In the genomic region with DNA sequence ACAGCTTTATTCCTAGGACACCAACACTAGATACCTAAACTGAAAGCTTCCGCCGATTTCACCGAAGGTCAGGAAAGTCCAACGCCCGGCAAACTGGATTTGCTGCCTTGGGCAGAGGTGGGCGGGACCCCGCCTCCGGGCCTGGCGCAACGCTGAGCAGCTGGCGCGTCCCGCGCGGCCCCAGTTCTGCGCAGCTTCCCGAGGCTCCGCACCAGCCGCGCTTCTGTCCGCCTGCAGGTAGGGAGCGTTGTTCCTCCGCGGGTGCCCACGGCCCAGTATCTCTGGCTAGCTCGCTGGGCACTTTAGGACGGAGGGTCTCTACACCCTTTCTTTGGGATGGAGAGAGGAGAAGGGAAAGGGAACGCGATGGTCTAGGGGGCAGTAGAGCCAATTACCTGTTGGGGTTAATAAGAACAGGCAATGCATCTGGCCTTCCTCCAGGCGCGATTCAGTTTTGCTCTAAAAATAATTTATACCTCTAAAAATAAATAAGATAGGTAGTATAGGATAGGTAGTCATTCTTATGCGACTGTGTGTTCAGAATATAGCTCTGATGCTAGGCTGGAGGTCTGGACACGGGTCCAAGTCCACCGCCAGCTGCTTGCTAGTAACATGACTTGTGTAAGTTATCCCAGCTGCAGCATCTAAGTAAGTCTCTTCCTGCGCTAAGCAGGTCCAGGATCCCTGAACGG, we compare ENCODE assay signal across 1 cellular context.
A peak's percentile ranks its signal among the peaks of the same experiment; 100 is the strongest.
TF ChIP-seq lines count a peak whose summit lies in the region.

Gene CD274 (plus strand): TSS at position 183 of the 692 bp plus-strand sequence. CDS start 5,572 bp downstream, outside the sequence.

TF ChIP-seq in HepG2, 621 proteins besides CTCF, POLR2A, EP300 and RAD21 (continued from another document and continues in another):
- TF ChIP-seq, protein P1, sequence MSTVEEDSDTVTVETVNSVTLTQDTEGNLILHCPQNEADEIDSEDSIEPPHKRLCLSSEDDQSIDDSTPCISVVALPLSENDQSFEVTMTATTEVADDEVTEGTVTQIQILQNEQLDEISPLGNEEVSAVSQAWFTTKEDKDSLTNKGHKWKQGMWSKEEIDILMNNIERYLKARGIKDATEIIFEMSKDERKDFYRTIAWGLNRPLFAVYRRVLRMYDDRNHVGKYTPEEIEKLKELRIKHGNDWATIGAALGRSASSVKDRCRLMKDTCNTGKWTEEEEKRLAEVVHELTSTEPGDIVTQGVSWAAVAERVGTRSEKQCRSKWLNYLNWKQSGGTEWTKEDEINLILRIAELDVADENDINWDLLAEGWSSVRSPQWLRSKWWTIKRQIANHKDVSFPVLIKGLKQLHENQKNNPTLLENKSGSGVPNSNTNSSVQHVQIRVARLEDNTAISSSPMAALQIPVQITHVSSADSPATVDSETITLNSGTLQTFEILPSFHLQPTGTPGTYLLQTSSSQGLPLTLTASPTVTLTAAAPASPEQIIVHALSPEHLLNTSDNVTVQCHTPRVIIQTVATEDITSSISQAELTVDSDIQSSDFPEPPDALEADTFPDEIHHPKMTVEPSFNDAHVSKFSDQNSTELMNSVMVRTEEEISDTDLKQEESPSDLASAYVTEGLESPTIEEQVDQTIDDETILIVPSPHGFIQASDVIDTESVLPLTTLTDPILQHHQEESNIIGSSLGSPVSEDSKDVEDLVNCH (CRISPR knock-in tag; IDR thresholded peaks at IDR 0.05) = no peak
- TF ChIP-seq XBP1 (CRISPR knock-in tag; IDR thresholded peaks at IDR 0.05) (no peak), SAP130 (CRISPR knock-in tag; IDR thresholded peaks at IDR 0.05; ENCODE audit: low read depth) (peak; percentile 82), SMARCC2 (IDR thresholded peaks at IDR 0.05) (no peak), ELF4 (CRISPR knock-in tag; IDR thresholded peaks at IDR 0.05; ENCODE audit: borderline replicate concordance) (no peak), ZNF724P (CRISPR knock-in tag; IDR thresholded peaks at IDR 0.05; ENCODE audit: borderline replicate concordance) (peak; percentile 69; the same call in 1 of the 2 replicates), ATF6 (CRISPR knock-in tag; conservative IDR thresholded peaks at IDR 0.05) (no peak), MZF1 (CRISPR knock-in tag; IDR thresholded peaks at IDR 0.05; ENCODE audit: borderline replicate concordance) (no peak), SMAD1 (CRISPR knock-in tag; IDR thresholded peaks at IDR 0.05; ENCODE audit: borderline replicate concordance, low read depth) (no peak), GZF1 (CRISPR knock-in tag; IDR thresholded peaks at IDR 0.05) (peak; percentile 75), KDM5B (CRISPR knock-in tag; IDR thresholded peaks at IDR 0.05; ENCODE audit: borderline replicate concordance) (peak; percentile 80; the same call in 1 of the 2 replicates), HNF4A (CRISPR knock-in tag; IDR thresholded peaks at IDR 0.05) (peak; percentile 44), ZNF646 (CRISPR knock-in tag; IDR thresholded peaks at IDR 0.05) (no peak), NFRKB (IDR thresholded peaks at IDR 0.05) (no peak), RBFOX2 (IDR thresholded peaks at IDR 0.05; ENCODE audit: low read depth, low read length) (peak; percentile 48), NONO (IDR thresholded peaks at IDR 0.05) (no peak), NONO (CRISPR knock-in tag; conservative IDR thresholded peaks at IDR 0.05) (peak; percentile 65; the same call in 1 of the 2 replicates), ZNF607 (CRISPR knock-in tag; IDR thresholded peaks at IDR 0.05; ENCODE audit: borderline replicate concordance) (peak; percentile 66; the same call in 1 of the 2 replicates), HDAC1 (CRISPR knock-in tag; IDR thresholded peaks at IDR 0.05) (peak; percentile 77), ERF (CRISPR knock-in tag; IDR thresholded peaks at IDR 0.05) (peak; percentile 66; the same call in 1 of the 2 replicates), ZNF124 (CRISPR knock-in tag; IDR thresholded peaks at IDR 0.05) (no peak), ZSCAN9 (CRISPR knock-in tag; IDR thresholded peaks at IDR 0.05; ENCODE audit: borderline replicate concordance) (0 out of 2 replicates have a peak, but pooled peaks have one; percentile 20), ZNF547 (CRISPR knock-in tag; IDR thresholded peaks at IDR 0.05) (peak; percentile 68; the same call in 1 of the 2 replicates), YY1 (IDR thresholded peaks at IDR 0.05; ENCODE audit: insufficient read depth, insufficient replicate concordance, low read depth, low read length) (peak; percentile 60), ZNF136 (CRISPR knock-in tag; IDR thresholded peaks at IDR 0.05; ENCODE audit: low read depth) (no peak), ZNF430 (CRISPR knock-in tag; IDR thresholded peaks at IDR 0.05) (peak; percentile 73; the same call in 1 of the 2 replicates), GATAD1 (CRISPR knock-in tag; IDR thresholded peaks at IDR 0.05) (peak; percentile 43; the same call in 1 of the 2 replicates), ZNF224 (CRISPR knock-in tag; IDR thresholded peaks at IDR 0.05) (no peak), ZNF543 (CRISPR knock-in tag; IDR thresholded peaks at IDR 0.05) (no peak), RFX3 (CRISPR knock-in tag; IDR thresholded peaks at IDR 0.05) (no peak), ZNF7 (CRISPR knock-in tag; IDR thresholded peaks at IDR 0.05) (no peak), NFIB (CRISPR knock-in tag; IDR thresholded peaks at IDR 0.05; ENCODE audit: borderline replicate concordance) (no peak), SAFB2 (CRISPR knock-in tag; IDR thresholded peaks at IDR 0.05; ENCODE audit: borderline replicate concordance, low read depth) (no peak), ZNF260 (CRISPR knock-in tag; IDR thresholded peaks at IDR 0.05; ENCODE audit: borderline replicate concordance, low read depth) (no peak), ZNF644 (CRISPR knock-in tag; IDR thresholded peaks at IDR 0.05; ENCODE audit: low read depth) (0 out of 2 replicates have a peak, but pooled peaks have one; percentile 61)
- TF ChIP-seq, protein P2, sequence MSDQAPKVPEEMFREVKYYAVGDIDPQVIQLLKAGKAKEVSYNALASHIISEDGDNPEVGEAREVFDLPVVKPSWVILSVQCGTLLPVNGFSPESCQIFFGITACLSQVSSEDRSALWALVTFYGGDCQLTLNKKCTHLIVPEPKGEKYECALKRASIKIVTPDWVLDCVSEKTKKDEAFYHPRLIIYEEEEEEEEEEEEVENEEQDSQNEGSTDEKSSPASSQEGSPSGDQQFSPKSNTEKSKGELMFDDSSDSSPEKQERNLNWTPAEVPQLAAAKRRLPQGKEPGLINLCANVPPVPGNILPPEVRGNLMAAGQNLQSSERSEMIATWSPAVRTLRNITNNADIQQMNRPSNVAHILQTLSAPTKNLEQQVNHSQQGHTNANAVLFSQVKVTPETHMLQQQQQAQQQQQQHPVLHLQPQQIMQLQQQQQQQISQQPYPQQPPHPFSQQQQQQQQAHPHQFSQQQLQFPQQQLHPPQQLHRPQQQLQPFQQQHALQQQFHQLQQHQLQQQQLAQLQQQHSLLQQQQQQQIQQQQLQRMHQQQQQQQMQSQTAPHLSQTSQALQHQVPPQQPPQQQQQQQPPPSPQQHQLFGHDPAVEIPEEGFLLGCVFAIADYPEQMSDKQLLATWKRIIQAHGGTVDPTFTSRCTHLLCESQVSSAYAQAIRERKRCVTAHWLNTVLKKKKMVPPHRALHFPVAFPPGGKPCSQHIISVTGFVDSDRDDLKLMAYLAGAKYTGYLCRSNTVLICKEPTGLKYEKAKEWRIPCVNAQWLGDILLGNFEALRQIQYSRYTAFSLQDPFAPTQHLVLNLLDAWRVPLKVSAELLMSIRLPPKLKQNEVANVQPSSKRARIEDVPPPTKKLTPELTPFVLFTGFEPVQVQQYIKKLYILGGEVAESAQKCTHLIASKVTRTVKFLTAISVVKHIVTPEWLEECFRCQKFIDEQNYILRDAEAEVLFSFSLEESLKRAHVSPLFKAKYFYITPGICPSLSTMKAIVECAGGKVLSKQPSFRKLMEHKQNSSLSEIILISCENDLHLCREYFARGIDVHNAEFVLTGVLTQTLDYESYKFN (CRISPR knock-in tag; conservative IDR thresholded peaks at IDR 0.05) = no peak; the same call in 1 of the 2 replicates
- TF ChIP-seq, protein P3, sequence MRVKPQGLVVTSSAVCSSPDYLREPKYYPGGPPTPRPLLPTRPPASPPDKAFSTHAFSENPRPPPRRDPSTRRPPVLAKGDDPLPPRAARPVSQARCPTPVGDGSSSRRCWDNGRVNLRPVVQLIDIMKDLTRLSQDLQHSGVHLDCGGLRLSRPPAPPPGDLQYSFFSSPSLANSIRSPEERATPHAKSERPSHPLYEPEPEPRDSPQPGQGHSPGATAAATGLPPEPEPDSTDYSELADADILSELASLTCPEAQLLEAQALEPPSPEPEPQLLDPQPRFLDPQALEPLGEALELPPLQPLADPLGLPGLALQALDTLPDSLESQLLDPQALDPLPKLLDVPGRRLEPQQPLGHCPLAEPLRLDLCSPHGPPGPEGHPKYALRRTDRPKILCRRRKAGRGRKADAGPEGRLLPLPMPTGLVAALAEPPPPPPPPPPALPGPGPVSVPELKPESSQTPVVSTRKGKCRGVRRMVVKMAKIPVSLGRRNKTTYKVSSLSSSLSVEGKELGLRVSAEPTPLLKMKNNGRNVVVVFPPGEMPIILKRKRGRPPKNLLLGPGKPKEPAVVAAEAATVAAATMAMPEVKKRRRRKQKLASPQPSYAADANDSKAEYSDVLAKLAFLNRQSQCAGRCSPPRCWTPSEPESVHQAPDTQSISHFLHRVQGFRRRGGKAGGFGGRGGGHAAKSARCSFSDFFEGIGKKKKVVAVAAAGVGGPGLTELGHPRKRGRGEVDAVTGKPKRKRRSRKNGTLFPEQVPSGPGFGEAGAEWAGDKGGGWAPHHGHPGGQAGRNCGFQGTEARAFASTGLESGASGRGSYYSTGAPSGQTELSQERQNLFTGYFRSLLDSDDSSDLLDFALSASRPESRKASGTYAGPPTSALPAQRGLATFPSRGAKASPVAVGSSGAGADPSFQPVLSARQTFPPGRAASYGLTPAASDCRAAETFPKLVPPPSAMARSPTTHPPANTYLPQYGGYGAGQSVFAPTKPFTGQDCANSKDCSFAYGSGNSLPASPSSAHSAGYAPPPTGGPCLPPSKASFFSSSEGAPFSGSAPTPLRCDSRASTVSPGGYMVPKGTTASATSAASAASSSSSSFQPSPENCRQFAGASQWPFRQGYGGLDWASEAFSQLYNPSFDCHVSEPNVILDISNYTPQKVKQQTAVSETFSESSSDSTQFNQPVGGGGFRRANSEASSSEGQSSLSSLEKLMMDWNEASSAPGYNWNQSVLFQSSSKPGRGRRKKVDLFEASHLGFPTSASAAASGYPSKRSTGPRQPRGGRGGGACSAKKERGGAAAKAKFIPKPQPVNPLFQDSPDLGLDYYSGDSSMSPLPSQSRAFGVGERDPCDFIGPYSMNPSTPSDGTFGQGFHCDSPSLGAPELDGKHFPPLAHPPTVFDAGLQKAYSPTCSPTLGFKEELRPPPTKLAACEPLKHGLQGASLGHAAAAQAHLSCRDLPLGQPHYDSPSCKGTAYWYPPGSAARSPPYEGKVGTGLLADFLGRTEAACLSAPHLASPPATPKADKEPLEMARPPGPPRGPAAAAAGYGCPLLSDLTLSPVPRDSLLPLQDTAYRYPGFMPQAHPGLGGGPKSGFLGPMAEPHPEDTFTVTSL (CRISPR knock-in tag; IDR thresholded peaks at IDR 0.05; ENCODE audit: borderline replicate concordance) = peak; percentile 21; the same call in 1 of the 2 replicates
